Comparison of ENCODE assay signal across 28 cellular contexts in genomic region chr13:96025283-96025682, GRCh38. TPM values are rescaled to one million over a fixed set of nuclear protein-coding genes. Genes with fewer than 3 reads are reported as not detected.
DNase-seq lines count a peak whose midpoint lies in the region; ATAC-seq, FAIRE-seq and TF ChIP-seq lines count a peak whose summit lies in the region.
"Had no signal": no experiment of that assay in that cellular context is flagged by ENCODE, and none has a peak within 500 bp of the region (broad histone marks: within the 10 kb centered on the region; RNA-seq: fewer than 3 reads in every experiment).

No MANE protein-coding gene starts in this region.

- no peaks in the 10 kb centered on the region for H3K27me3 ChIP-seq in thoracic aorta (replicated peaks; ENCODE audit: insufficient read depth)
- H3K27me3 ChIP-seq in pancreas = no peaks in the 10 kb centered on the region
- no peaks in the 10 kb centered on the region for H3K27me3 ChIP-seq in heart left ventricle
- H3K27me3 ChIP-seq: BE2C, dorsolateral prefrontal cortex had no signal

- intact Hi-C loops in pancreas (cut with DNase I) = no loop called here
- intact Hi-C loops in heart left ventricle (cut with DNase I) = loop anchor here in 3 of 10 donors (10.0 kb wide), 3 partner anchors 200 to 930 kb away; no protein-coding TSS in a partner anchor

- no peak for TF ChIP-seq CTCF in chondrocyte (IDR thresholded peaks at IDR 0.05)
- TF ChIP-seq CTCF in thoracic aorta (IDR thresholded peaks at IDR 0.05) = no peak
- no peak for TF ChIP-seq CTCF in pancreas (IDR thresholded peaks at IDR 0.05)
- no peak for TF ChIP-seq CTCF in heart left ventricle (IDR thresholded peaks at IDR 0.05)

- ATAC-seq in thoracic aorta (ENCODE audit: insufficient number of reproducible peaks, low FRiP score, low read depth) = no peak
- ATAC-seq in pancreas = no peak
- ATAC-seq in heart left ventricle = no peak
- ATAC-seq in GM21360 (IDR thresholded peaks at IDR 0.05; ENCODE audit: unreplicated experiment) = no peak
- ATAC-seq: activated CD8-positive, alpha-beta T cell treated with anti-CD3 and anti-CD28 coated beads, Interleukin-2, amount 10 ng/mL, durations not matched to agents 7 days and 5 days; activated naive CD4-positive, alpha-beta T cell treated with anti-CD3 and anti-CD28 coated beads, Interleukin-2, amount 50 U/mL, for 72 hours; left cardiac atrium; stimulated activated naive CD8-positive, alpha-beta T cell treated with anti-CD3 and anti-CD28 coated beads, Interleukin-15, Interleukin-2, amounts not matched to agents 100 U/mL and 50 U/mL, for 24 hours; T-helper 17 cell had no signal

- no peaks in the 10 kb centered on the region for H3K27me3 Mint-ChIP-seq in chondrocyte (ENCODE audit: low read depth)
- H3K27me3 Mint-ChIP-seq: T-helper 17 cell had no signal

- H3K4me3 ChIP-seq in thoracic aorta (no peak overlapping the region), pancreas (no peak overlapping the region), heart left ventricle (no peak overlapping the region)
- H3K4me3 ChIP-seq: dorsolateral prefrontal cortex, prostate gland had no signal

- DNase-seq in HCEC 1CT (peak; percentile 64), chondrocyte (ENCODE audit: low spot score) (no peak), iris pigment epithelial cell (ENCODE audit: low read depth) (peak; percentile 55), thoracic aorta (ENCODE audit: low spot score) (no peak), pancreas (no peak), heart left ventricle (no peak)
- DNase-seq: activated CD4-positive, alpha-beta T cell treated with anti-CD3 and anti-CD28 coated beads for 1 hour; activated CD8-positive, alpha-beta T cell treated with anti-CD3 and anti-CD28 coated beads, Interleukin-2, amount 10 ng/mL, durations not matched to agents 7 days and 5 days; activated T-cell treated with anti-CD3 and anti-CD28 coated beads for 4 hours; anterior cingulate cortex; BE2C; central memory CD4-positive, alpha-beta T cell; DMS53; dorsolateral prefrontal cortex; KBM-7; left cardiac atrium; NCI-H146; NCI-H446 treated with DMSO at 0.1 percent for 48 hours; NCI-H82; SK-N-SH; stimulated activated naive CD8-positive, alpha-beta T cell treated with anti-CD3 and anti-CD28 coated beads, Interleukin-15, Interleukin-2, amounts not matched to agents 100 U/mL and 50 U/mL, for 24 hours; T-helper 17 cell had no signal

- H3K9me3 Mint-ChIP-seq in chondrocyte (ENCODE audit: low read depth) = no peaks in the 10 kb centered on the region
- H3K9me3 Mint-ChIP-seq: activated naive CD4-positive, alpha-beta T cell treated with anti-CD3 and anti-CD28 coated beads, Interleukin-2, amount 50 U/mL, for 72 hours; neural crest cell had no signal

- H3K4me3 Mint-ChIP-seq in chondrocyte (ENCODE audit: unreplicated experiment) = no peak overlapping the region
- H3K4me3 Mint-ChIP-seq: activated CD8-positive, alpha-beta T cell treated with anti-CD3 and anti-CD28 coated beads, Interleukin-2, amount 10 ng/mL, durations not matched to agents 7 days and 5 days; neural crest cell; T-helper 17 cell had no signal

- H3K27ac ChIP-seq in thoracic aorta (peak overlapping the region; percentile 1 to 68), pancreas (no peak overlapping the region), heart left ventricle (no peak overlapping the region)
- H3K27ac ChIP-seq: dorsolateral prefrontal cortex, prostate gland had no signal

- H3K4me1 Mint-ChIP-seq in chondrocyte (ENCODE audit: low read depth) = peaks cover 11% of the 10 kb centered on the region
- H3K4me1 Mint-ChIP-seq: T-helper 17 cell had no signal

- peaks cover 5 to 20% of the 10 kb centered on the region in 2 donors for H3K4me1 ChIP-seq in thoracic aorta (ENCODE audit: control insufficient read depth in 1 of 2, low read depth in 2 of 2)
- H3K4me1 ChIP-seq in pancreas = peaks cover 7 to 20% (median 9%) of the 10 kb centered on the region in 3 donors
- H3K4me1 ChIP-seq in heart left ventricle = no peaks in the 10 kb centered on the region
- H3K4me1 ChIP-seq: BE2C, prostate gland had no signal

- H3K36me3 ChIP-seq in thoracic aorta = no peaks in the 10 kb centered on the region
- no peaks in the 10 kb centered on the region for H3K36me3 ChIP-seq in pancreas
- H3K36me3 ChIP-seq in heart left ventricle = peaks cover 0 to 12% (median 3%) of the 10 kb centered on the region in 9 donors
- H3K36me3 ChIP-seq: BE2C, prostate gland had no signal

- no peaks in the 10 kb centered on the region for H3K36me3 Mint-ChIP-seq in chondrocyte (ENCODE audit: low read depth)
- H3K36me3 Mint-ChIP-seq: activated naive CD4-positive, alpha-beta T cell treated with anti-CD3 and anti-CD28 coated beads, Interleukin-2, amount 50 U/mL, for 72 hours had no signal

- no peak for FAIRE-seq in pancreas (lab: Jason Lieb, UNC)
- FAIRE-seq: GM18507, HTR-8/SVneo had no signal

- peak overlapping the region; percentile 14 for H3K27ac Mint-ChIP-seq in chondrocyte (ENCODE audit: unreplicated experiment)
- H3K27ac Mint-ChIP-seq: activated CD8-positive, alpha-beta T cell treated with anti-CD3 and anti-CD28 coated beads, Interleukin-2, amount 10 ng/mL, durations not matched to agents 7 days and 5 days; activated naive CD4-positive, alpha-beta T cell treated with anti-CD3 and anti-CD28 coated beads, Interleukin-2, amount 50 U/mL, for 72 hours; T-helper 17 cell had no signal

- H3K9me3 ChIP-seq in thoracic aorta = no peaks in the 10 kb centered on the region
- no peaks in the 10 kb centered on the region for H3K9me3 ChIP-seq in pancreas
- no peaks in the 10 kb centered on the region for H3K9me3 ChIP-seq in heart left ventricle
- H3K9me3 ChIP-seq: BE2C, prostate gland, SK-N-SH had no signal

- no peak for TF ChIP-seq POLR2A in heart left ventricle (IDR thresholded peaks at IDR 0.05)

RNA-seq across cellular contexts. Expression of gene UGGT2, which starts 27.9 kb away (rescaled TPM):
- total RNA-seq in chondrocyte = 35.7 to 48.1 TPM (median 40.3 TPM) in 3 replicates
- total RNA-seq in thoracic aorta = 100 to 1,000 TPM in 1 of 2 donors, 10 to 100 TPM in 1; 80.8 to 116 TPM
- total RNA-seq in pancreas = 10 to 100 TPM; 14.3 to 17.9 (median 17.5) TPM
- 10 to 100 TPM in 1 of 2 donors, 1 to 10 TPM in 1; 7.2 to 14.0 TPM for polyA plus RNA-seq in pancreas
- total RNA-seq in heart left ventricle = 10 to 100 TPM in 8 of 9 donors, 1 to 10 TPM in 1; 9.6 to 15.9 (median 13.5) TPM
- 1 to 10 TPM; 4.3 to 5.7 TPM for polyA plus RNA-seq in heart left ventricle
- total RNA-seq: activated CD8-positive, alpha-beta T cell treated with anti-CD3 and anti-CD28 coated beads, Interleukin-2, amount 10 ng/mL, durations not matched to agents 7 days and 5 days had no signal

Comparison
In these comparisons a context has a peak if more than half of its experiments do, and no peak if none do; other contexts are left out.
1. DNase-seq: peak in HCEC 1CT (single experiment) and iris pigment epithelial cell (single experiment); none in chondrocyte (single experiment), thoracic aorta (single experiment), pancreas (0 of 6) and heart left ventricle (0 of 5).
2. H3K27ac ChIP-seq: peak in thoracic aorta (2 of 2); none in pancreas (0 of 4) and heart left ventricle (0 of 12).